32 cellular contexts compared by ENCODE assay signal in the genomic region with DNA sequence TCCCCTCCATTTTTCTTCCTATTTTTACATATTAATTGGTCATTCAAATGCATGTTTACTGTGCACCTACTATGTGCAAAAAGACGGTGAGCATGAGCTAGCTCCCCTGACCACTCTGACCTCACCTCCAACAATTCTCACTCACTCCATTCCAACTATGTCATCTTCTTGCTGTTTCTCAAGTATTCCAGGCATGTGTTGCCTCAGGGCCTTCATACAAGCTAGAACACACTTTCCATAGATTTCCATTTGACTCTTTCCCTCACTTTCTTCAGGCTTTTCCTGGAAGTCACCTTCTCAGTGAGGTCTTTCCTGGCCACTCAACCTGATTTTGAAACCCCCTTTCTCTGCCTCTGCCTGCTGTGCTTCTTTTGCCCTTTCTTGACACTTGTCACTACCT. TPM values are rescaled to one million over a fixed set of nuclear protein-coding genes. Genes with fewer than 3 reads are reported as not detected.
"Had no signal": no experiment of that assay in that cellular context is flagged by ENCODE, and none has a peak within 500 bp of the region (broad histone marks: within the 10 kb centered on the region; RNA-seq: fewer than 3 reads in every experiment).

No MANE protein-coding gene starts in this region.

- H3K4me3 ChIP-seq: ascending aorta, body of pancreas, cardiac muscle cell, MG63, Peyer's patch had no signal

- DNase-seq: activated CD4-positive, alpha-beta T cell treated with anti-CD3 and anti-CD28 coated beads for 1 hour; activated CD4-positive, alpha-beta T cell treated with anti-CD3 and anti-CD28 coated beads, Interleukin-2, amount 10 ng/mL, durations not matched to agents 24 days and 14 days; activated CD4-positive, alpha-beta T cell treated with anti-CD3 and anti-CD28 coated beads, Interleukin-2, amount 50 U/mL, for 48 hours; activated CD8-positive, alpha-beta memory T cell treated with anti-CD3 and anti-CD28 coated beads, Interleukin-2, amount 10 ng/mL, durations not matched to agents 7 days and 5 days; activated effector memory CD4-positive, alpha-beta T cell treated with Interleukin-2 at 50 U/mL for 16 hours; activated naive CD4-positive, alpha-beta T cell; activated T-cell treated with anti-CD3 and anti-CD28 coated beads, Interleukin-2, amount 50 U/mL, for 24 hours; amniotic stem cell; body of pancreas; KBM-7; MG63; MV-4-11; NCI-H1092 treated with DMSO at 0.1 percent for 48 hours; NCI-H1417 treated with DMSO at 0.1 percent for 48 hours; NCI-H1694; NCI-H2029; NCI-H2107; NCI-H2171 treated with DMSO at 0.1 percent for 48 hours; NCI-H345; NCI-H510A; NCI-H526 treated with DMSO at 0.1 percent for 48 hours; NCI-H82; NK-92 treated with Interleukin-12 subunit alpha and Interleukin-12 subunit beta, amount 100 ng/mL, for 24 hours; OCI-M1; Peyer's patch; SHP77 treated with DMSO at 0.1 percent for 48 hours had no signal

- H3K36me3 ChIP-seq: ascending aorta, cardiac muscle cell, MG63, Peyer's patch had no signal

- H3K9me3 ChIP-seq: body of pancreas, Peyer's patch had no signal

- H3K27me3 ChIP-seq: ascending aorta, body of pancreas, cardiac muscle cell, Peyer's patch had no signal

- H3K27ac ChIP-seq: ascending aorta, body of pancreas, cardiac muscle cell, Peyer's patch had no signal

- H3K4me1 ChIP-seq: ascending aorta, body of pancreas, Peyer's patch had no signal

RNA-seq across cellular contexts. Expression of a gene that starts 32.6 kb away (rescaled TPM):
- total RNA-seq: activated CD4-positive, alpha-beta T cell treated with anti-CD3 and anti-CD28 coated beads, Interleukin-2, amount 10 ng/mL, durations not matched to agents 24 days and 14 days; activated CD8-positive, alpha-beta memory T cell treated with anti-CD3 and anti-CD28 coated beads, Interleukin-2, amount 10 ng/mL, durations not matched to agents 7 days and 5 days; activated T-helper 1 cell treated with anti-CD3 and anti-CD28 coated beads, Interleukin-12 subunit alpha, Interleukin-12 subunit beta, Interleukin-2, Interleukin-4 antibody, amounts not matched to agents 30 ng/mL and 10 ng/mL and 1 ng/mL, durations not matched to agents 14 hours and 24 hours and 36 hours; ascending aorta; body of pancreas; cardiac muscle cell; LHCN-M2; Peyer's patch; SK-MEL-5; WTC11 had no signal
- polyA plus RNA-seq: cardiac muscle cell had no signal
